Comparison of ENCODE assay signal across 21 cellular contexts in genomic region chr17:40474419-40475002, GRCh38. TPM values are rescaled to one million over a fixed set of nuclear protein-coding genes. Genes with fewer than 3 reads are reported as not detected.
A peak's percentile ranks its signal among the peaks of the same experiment; 100 is the strongest.
DNase-seq lines count a peak whose midpoint lies in the region; ATAC-seq and TF ChIP-seq lines count a peak whose summit lies in the region.
"Had no signal": no experiment of that assay in that cellular context is flagged by ENCODE, and none has a peak within 500 bp of the region (broad histone marks: within the 10 kb centered on the region; RNA-seq: fewer than 3 reads in every experiment).

No MANE protein-coding gene starts in this region.

- ATAC-seq in HG02642 (IDR thresholded peaks at IDR 0.05; ENCODE audit: poor library complexity, unreplicated experiment): no peak
- ATAC-seq: natural killer cell treated with Interleukin-12 subunit alpha and Interleukin-12 subunit beta and Interleukin-15 and Interleukin-18, amount 100 ng/mL, for 72 hours had no signal

- H3K9me3 ChIP-seq in HUES6 (ENCODE audit: control insufficient read depth, insufficient read depth, low read depth, low read length) (no peaks in the 10 kb centered on the region; the same call in 1 of the 2 replicates), osteoblast (ENCODE audit: low read depth, low read length) (no peaks in the 10 kb centered on the region)
- H3K9me3 ChIP-seq: Peyer's patch, right atrium auricular region, suprapubic skin had no signal

- H3K4me1 ChIP-seq in HUES6 (ENCODE audit: control insufficient read depth, insufficient read depth, low read length) (peaks cover 44% of the 10 kb centered on the region), osteoblast (ENCODE audit: insufficient read depth, low read length) (peaks cover 28% of the 10 kb centered on the region)

- H3K36me3 ChIP-seq in HUES6 (ENCODE audit: control insufficient read depth, insufficient read depth, low read length) (no peaks in the 10 kb centered on the region), osteoblast (ENCODE audit: insufficient read depth, low read length) (no peaks in the 10 kb centered on the region)
- H3K36me3 ChIP-seq: Peyer's patch, right atrium auricular region had no signal

- no peaks in the 10 kb centered on the region for H3K27me3 ChIP-seq in HUES6 (ENCODE audit: control insufficient read depth, insufficient read depth, low read length)
- H3K27me3 ChIP-seq in osteoblast (ENCODE audit: insufficient read depth, low read length): no peaks in the 10 kb centered on the region
- H3K27me3 ChIP-seq: Peyer's patch, right atrium auricular region, suprapubic skin had no signal

- peak overlapping the region; percentile 11 for H3K9ac ChIP-seq in HUES6 (ENCODE audit: low read length)

- H4K20me1 ChIP-seq in osteoblast (ENCODE audit: insufficient read depth, low read length): no peaks in the 10 kb centered on the region

- H3K79me2 ChIP-seq in osteoblast (ENCODE audit: insufficient read depth, low read length): no peaks in the 10 kb centered on the region

- H3K4me3 ChIP-seq in HUES6 (ENCODE audit: low read depth, low read length) (no peak overlapping the region), osteoblast (ENCODE audit: insufficient read depth, low read length) (no peak overlapping the region)
- H3K4me3 ChIP-seq: coronary artery, lung, Peyer's patch, right atrium auricular region, suprapubic skin had no signal

- DNase-seq in SW480 (ENCODE audit: low spot score) (peak; percentile 58), epithelial cell of prostate (ENCODE audit: low read depth, low spot score) (no peak), osteoblast (ENCODE audit: insufficient read length, low spot score, missing footprints) (peak; percentile 82), Kasumi-1 (lab: John Stamatoyannopoulos, UW) (no peak), OCI-M1 (lab: John Stamatoyannopoulos, UW) (no peak), GDM1 (lab: John Stamatoyannopoulos, UW) (no peak)
- DNase-seq: activated CD8-positive, alpha-beta memory T cell treated with anti-CD3 and anti-CD28 coated beads for 24 hours; activated effector memory CD4-positive, alpha-beta T cell treated with Interleukin-2 at 50 U/mL for 16 hours; H7; NCI-H2029 treated with DMSO at 0.1 percent for 48 hours; NCI-H526; Peyer's patch; stimulated activated CD4-positive, alpha-beta T cell treated with anti-CD3 and anti-CD28 coated beads, Interleukin-2, amount 100 ng/mL, for 24 hours had no signal

- H3K27ac ChIP-seq in HUES6 (ENCODE audit: low read depth, low read length) (no peak overlapping the region), epithelial cell of prostate (peak overlapping the region; percentile 99), osteoblast (ENCODE audit: low read depth, low read length) (no peak overlapping the region)
- H3K27ac ChIP-seq: right atrium auricular region had no signal

- no peak overlapping the region for H2AFZ ChIP-seq in osteoblast (ENCODE audit: low read length)

- TF ChIP-seq CTCF in osteoblast (IDR thresholded peaks at IDR 0.05; ENCODE audit: extremely low read depth, low read depth, low read length): no peak

- H3K4me2 ChIP-seq in osteoblast (ENCODE audit: insufficient read depth, low read length): no peak overlapping the region

RNA-seq across cellular contexts. Expression of gene TNS4, which starts 26.9 kb away (rescaled TPM):
- under 0.01 and 0.29 TPM in 2 replicates for total RNA-seq in osteoblast
- total RNA-seq: glomerular endothelial cell, right atrium auricular region had no signal

RNA-seq across cellular contexts. Expression of gene IGFBP4, which starts 31.3 kb away (rescaled TPM):
- 666 and 801 TPM in 2 replicates for total RNA-seq in osteoblast

RNA-seq across cellular contexts. Expression of gene TOP2A, which starts 56.8 kb away (rescaled TPM):
- 14.5 and 15.9 TPM in 2 replicates for total RNA-seq in osteoblast

Comparison
In these comparisons a context has a peak if more than half of its experiments do, and no peak if none do; other contexts are left out.
1. DNase-seq: peak in SW480 (single experiment) and osteoblast (single experiment); none in epithelial cell of prostate (single experiment), Kasumi-1 (0 of 2), OCI-M1 (single experiment) and GDM1 (single experiment).